In genomic region chr10:45509491-45509890, GRCh38 we compare ENCODE assay signal across 30 cellular contexts.
"Had no signal": no experiment of that assay in that cellular context is flagged by ENCODE, and none has a peak within 500 bp of the region (broad histone marks: within the 10 kb centered on the region; RNA-seq: fewer than 3 reads in every experiment).

No MANE protein-coding gene starts in this region.

- H3K27ac Mint-ChIP-seq: activated CD4-positive, alpha-beta T cell treated with anti-CD3 and anti-CD28 coated beads for 36 hours; activated CD8-positive, alpha-beta memory T cell treated with anti-CD3 and anti-CD28 coated beads, Interleukin-2, amount 10 ng/mL, durations not matched to agents 7 days and 5 days; activated CD8-positive, alpha-beta T cell treated with anti-CD3 and anti-CD28 coated beads, Interleukin-2, amount 10 ng/mL, durations not matched to agents 7 days and 5 days; activated naive CD4-positive, alpha-beta T cell treated with anti-CD3 and anti-CD28 coated beads, Interleukin-2, amount 50 U/mL, for 72 hours; activated T-helper 2 cell treated with anti-CD3 and anti-CD28 coated beads, Interferon-gamma antibody, Interleukin-2, Interleukin-4, amounts not matched to agents 10 μg/mL and 5 μg/mL and 100 μg/mL, durations not matched to agents 14 hours and 24 hours and 36 hours; brain; mesothelial cell of epicardium; nephron progenitor cell; stimulated activated effector memory CD8-positive, alpha-beta T cell treated with anti-CD3 and anti-CD28 coated beads, Interleukin-12 subunit alpha, Interleukin-12 subunit beta, amount 100 ng/mL, for 72 hours; stimulated activated naive CD8-positive, alpha-beta T cell treated with anti-CD3 and anti-CD28 coated beads, Interleukin-15, amount 100 ng/mL, for 72 hours; type B pancreatic cell had no signal

- H3K4me3 ChIP-seq: ascending aorta, left ventricle myocardium inferior, lung, skin epidermis, uterus had no signal

- DNase-seq: activated CD4-positive, alpha-beta T cell treated with anti-CD3 and anti-CD28 coated beads for 36 hours; activated CD4-positive, CD25-positive, alpha-beta regulatory T cell; activated CD8-positive, alpha-beta memory T cell treated with anti-CD3 and anti-CD28 coated beads, Interleukin-2, amount 10 ng/mL, durations not matched to agents 7 days and 5 days; activated CD8-positive, alpha-beta T cell treated with anti-CD3 and anti-CD28 coated beads, Interleukin-2, amount 10 ng/mL, durations not matched to agents 7 days and 5 days; activated T-cell treated with anti-CD3 and anti-CD28 coated beads, Interleukin-2, amount 50 U/mL, for 48 hours; caudate nucleus; cortex of kidney; foreskin melanocyte; left ventricle myocardium inferior; naive B cell; nephron progenitor cell; stimulated activated CD4-positive, alpha-beta T cell treated with anti-CD3 and anti-CD28 coated beads, Interleukin-12 subunit alpha, Interleukin-12 subunit beta, amount 100 ng/mL, for 4 hours; stimulated activated CD4-positive, alpha-beta T cell treated with anti-CD3 and anti-CD28 coated beads, Interleukin-4, amount 100 ng/mL, for 24 hours; stimulated activated naive CD8-positive, alpha-beta T cell treated with anti-CD3 and anti-CD28 coated beads, Interleukin-15, amount 100 ng/mL, for 72 hours; substantia nigra; T-helper 2 cell; uterus had no signal

- H3K27me3 ChIP-seq: ascending aorta, neutrophil, uterus had no signal

- H3K4me1 ChIP-seq: ascending aorta, left ventricle myocardium inferior, uterus had no signal

- H3K9me3 ChIP-seq: ascending aorta, left ventricle myocardium inferior, neutrophil, uterus had no signal

- H3K36me3 Mint-ChIP-seq: activated naive CD4-positive, alpha-beta T cell treated with anti-CD3 and anti-CD28 coated beads, Interleukin-2, amount 50 U/mL, for 72 hours; mesothelial cell of epicardium; naive B cell; stimulated activated effector memory CD8-positive, alpha-beta T cell treated with anti-CD3 and anti-CD28 coated beads, Interleukin-12 subunit alpha, Interleukin-12 subunit beta, amount 100 ng/mL, for 72 hours; type B pancreatic cell had no signal

- H3K27ac ChIP-seq: ascending aorta, left ventricle myocardium inferior, neutrophil, skin epidermis, uterus had no signal

- H3K4me3 Mint-ChIP-seq: activated CD4-positive, alpha-beta T cell treated with anti-CD3 and anti-CD28 coated beads for 36 hours; activated CD8-positive, alpha-beta memory T cell treated with anti-CD3 and anti-CD28 coated beads, Interleukin-2, amount 10 ng/mL, durations not matched to agents 7 days and 5 days; activated CD8-positive, alpha-beta T cell treated with anti-CD3 and anti-CD28 coated beads, Interleukin-2, amount 10 ng/mL, durations not matched to agents 7 days and 5 days; brain; mesothelial cell of epicardium; naive B cell; nephron progenitor cell; stimulated activated effector memory CD8-positive, alpha-beta T cell treated with anti-CD3 and anti-CD28 coated beads, Interleukin-12 subunit alpha, Interleukin-12 subunit beta, amount 100 ng/mL, for 72 hours; stimulated activated naive CD8-positive, alpha-beta T cell treated with anti-CD3 and anti-CD28 coated beads, Interleukin-15, amount 100 ng/mL, for 72 hours; type B pancreatic cell had no signal

- H3K9me3 Mint-ChIP-seq: activated naive CD4-positive, alpha-beta T cell treated with anti-CD3 and anti-CD28 coated beads, Interleukin-2, amount 50 U/mL, for 72 hours; activated T-helper 2 cell treated with anti-CD3 and anti-CD28 coated beads, Interferon-gamma antibody, Interleukin-2, Interleukin-4, amounts not matched to agents 10 μg/mL and 5 μg/mL and 100 μg/mL, durations not matched to agents 14 hours and 24 hours and 36 hours; mesothelial cell of epicardium; naive B cell; stimulated activated effector memory CD8-positive, alpha-beta T cell treated with anti-CD3 and anti-CD28 coated beads, Interleukin-12 subunit alpha, Interleukin-12 subunit beta, amount 100 ng/mL, for 72 hours; stimulated activated naive CD8-positive, alpha-beta T cell treated with anti-CD3 and anti-CD28 coated beads, Interleukin-15, amount 100 ng/mL, for 72 hours; type B pancreatic cell had no signal

- FAIRE-seq: endothelial cell of umbilical vein had no signal

- ATAC-seq: activated CD4-positive, alpha-beta T cell treated with anti-CD3 and anti-CD28 coated beads for 36 hours; activated CD8-positive, alpha-beta memory T cell treated with anti-CD3 and anti-CD28 coated beads, Interleukin-2, amount 10 ng/mL, durations not matched to agents 7 days and 5 days; activated CD8-positive, alpha-beta T cell treated with anti-CD3 and anti-CD28 coated beads, Interleukin-2, amount 10 ng/mL, durations not matched to agents 7 days and 5 days; activated naive CD4-positive, alpha-beta T cell treated with anti-CD3 and anti-CD28 coated beads, Interleukin-2, amount 50 U/mL, for 72 hours; esophagus mucosa; sciatic nerve; stimulated activated effector memory CD8-positive, alpha-beta T cell treated with anti-CD3 and anti-CD28 coated beads, Interleukin-12 subunit alpha, Interleukin-12 subunit beta, amount 100 ng/mL, for 72 hours; stimulated activated naive CD8-positive, alpha-beta T cell treated with anti-CD3 and anti-CD28 coated beads, Interleukin-15, amount 100 ng/mL, for 72 hours had no signal

- H3K36me3 ChIP-seq: ascending aorta, left ventricle myocardium inferior, uterus had no signal

- H3K4me1 Mint-ChIP-seq: activated CD4-positive, alpha-beta T cell treated with anti-CD3 and anti-CD28 coated beads for 36 hours; activated CD8-positive, alpha-beta memory T cell treated with anti-CD3 and anti-CD28 coated beads, Interleukin-2, amount 10 ng/mL, durations not matched to agents 7 days and 5 days; mesothelial cell of epicardium; nephron progenitor cell had no signal

- H3K27me3 Mint-ChIP-seq: activated CD4-positive, alpha-beta T cell treated with anti-CD3 and anti-CD28 coated beads for 36 hours; activated CD8-positive, alpha-beta memory T cell treated with anti-CD3 and anti-CD28 coated beads, Interleukin-2, amount 10 ng/mL, durations not matched to agents 7 days and 5 days; brain; naive B cell; stimulated activated naive CD8-positive, alpha-beta T cell treated with anti-CD3 and anti-CD28 coated beads, Interleukin-15, amount 100 ng/mL, for 72 hours; type B pancreatic cell had no signal
